ENCODE assay signal across 8 cellular contexts in the genomic region with DNA sequence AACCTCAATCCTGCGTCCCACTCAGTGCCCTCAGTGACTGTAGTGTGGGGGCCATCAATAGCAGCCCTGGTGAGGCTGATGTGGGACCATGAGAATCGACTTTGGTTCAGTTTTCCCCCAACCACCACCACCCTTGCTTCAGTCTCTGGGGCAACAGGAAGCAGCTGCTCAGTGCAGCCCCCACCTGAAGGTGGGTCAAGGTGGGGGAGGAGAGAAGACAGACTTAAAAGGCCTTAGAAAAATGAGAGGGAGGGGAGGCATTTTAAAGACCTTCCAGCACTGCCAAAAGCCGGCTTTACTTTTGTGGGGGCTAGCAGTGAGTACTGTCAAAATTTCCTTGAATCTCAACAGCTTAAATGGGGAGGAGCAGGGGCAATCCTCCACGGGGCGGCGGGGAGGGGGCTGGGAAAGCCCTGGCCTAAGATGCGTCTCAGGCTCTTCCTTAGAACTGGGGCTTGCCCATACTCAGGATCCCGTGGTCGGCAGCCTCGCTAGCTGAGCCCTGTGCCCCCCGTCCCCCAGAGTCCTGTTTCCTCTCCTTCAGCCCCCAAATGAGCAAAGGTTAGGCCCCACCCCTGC. TPM values are rescaled to one million over a fixed set of nuclear protein-coding genes. Genes with fewer than 3 reads are reported as not detected.
DNase-seq lines count a peak whose midpoint lies in the region; ATAC-seq lines count a peak whose summit lies in the region.

No MANE protein-coding gene starts in this region.

- ATAC-seq in HG02798 (IDR thresholded peaks at IDR 0.05; ENCODE audit: poor library complexity, unreplicated experiment) = no peak
- ATAC-seq in HG02852 (IDR thresholded peaks at IDR 0.05; ENCODE audit: unreplicated experiment) = no peak
- no peak for ATAC-seq in HG02970 (IDR thresholded peaks at IDR 0.05; ENCODE audit: low FRiP score, unreplicated experiment)

- no peaks in the 10 kb centered on the region for H3K9me3 Mint-ChIP-seq in activated CD4-positive, alpha-beta T cell treated with anti-CD3 and anti-CD28 coated beads, Interleukin-2, amount 10 ng/mL, durations not matched to agents 24 days and 14 days
- no peaks in the 10 kb centered on the region for H3K9me3 Mint-ChIP-seq in activated T-helper 2 cell treated with anti-CD3 and anti-CD28 coated beads, Interferon-gamma antibody, Interleukin-2, Interleukin-4, amounts not matched to agents 10 μg/mL and 5 μg/mL and 100 μg/mL, durations not matched to agents 14 hours and 24 hours and 36 hours

- no peak overlapping the region for H3K27ac ChIP-seq in iPS DF 6.9 (ENCODE audit: low read length)

- no peaks in the 10 kb centered on the region for H3K27me3 ChIP-seq in iPS DF 6.9 (ENCODE audit: control insufficient read depth, insufficient read depth, low read length)

- no peak for DNase-seq in activated CD4-positive, alpha-beta T cell treated with anti-CD3 and anti-CD28 coated beads, Interleukin-2, amount 10 ng/mL, durations not matched to agents 24 days and 14 days
- no peak for DNase-seq in activated CD4-positive, alpha-beta T cell treated with anti-CD3 and anti-CD28 coated beads for 1 hour
- no peak for DNase-seq in activated T-helper 2 cell treated with anti-CD3 and anti-CD28 coated beads, Interferon-gamma antibody, Interleukin-2, Interleukin-4, amounts not matched to agents 10 μg/mL and 5 μg/mL and 100 μg/mL, durations not matched to agents 14 hours and 24 hours and 36 hours (ENCODE audit: low spot score)
- no peak for DNase-seq in iPS DF 6.9 (ENCODE audit: low read depth, low spot score)
- DNase-seq in stimulated activated CD8-positive, alpha-beta memory T cell treated with anti-CD3 and anti-CD28 coated beads, Interleukin-4, amount 100 ng/mL, for 48 hours = peak; percentile 44

- H3K4me3 Mint-ChIP-seq in activated CD4-positive, alpha-beta T cell treated with anti-CD3 and anti-CD28 coated beads, Interleukin-2, amount 10 ng/mL, durations not matched to agents 24 days and 14 days = peak overlapping the region; percentile 99
- H3K4me3 Mint-ChIP-seq in activated T-helper 2 cell treated with anti-CD3 and anti-CD28 coated beads, Interferon-gamma antibody, Interleukin-2, Interleukin-4, amounts not matched to agents 10 μg/mL and 5 μg/mL and 100 μg/mL, durations not matched to agents 14 hours and 24 hours and 36 hours (ENCODE audit: low read depth) = peak overlapping the region; percentile 97

- peaks cover 35% of the 10 kb centered on the region for H3K36me3 Mint-ChIP-seq in activated CD4-positive, alpha-beta T cell treated with anti-CD3 and anti-CD28 coated beads, Interleukin-2, amount 10 ng/mL, durations not matched to agents 24 days and 14 days (ENCODE audit: low read depth)
- H3K36me3 Mint-ChIP-seq in activated T-helper 2 cell treated with anti-CD3 and anti-CD28 coated beads, Interferon-gamma antibody, Interleukin-2, Interleukin-4, amounts not matched to agents 10 μg/mL and 5 μg/mL and 100 μg/mL, durations not matched to agents 14 hours and 24 hours and 36 hours (ENCODE audit: low read depth) = peaks cover 38% of the 10 kb centered on the region

- no peaks in the 10 kb centered on the region for H3K9me3 ChIP-seq in iPS DF 6.9 (ENCODE audit: control insufficient read depth, insufficient read depth, low read length)

- H3K36me3 ChIP-seq in iPS DF 6.9 (ENCODE audit: control insufficient read depth, insufficient read depth, low read length) = peaks cover 9% of the 10 kb centered on the region; the same call in 1 of the 2 replicates

- H3K4me1 ChIP-seq in iPS DF 6.9 (ENCODE audit: control insufficient read depth, insufficient read depth, low read length) = peaks cover 4% of the 10 kb centered on the region

- H3K27ac Mint-ChIP-seq in activated CD4-positive, alpha-beta T cell treated with anti-CD3 and anti-CD28 coated beads, Interleukin-2, amount 10 ng/mL, durations not matched to agents 24 days and 14 days = peak overlapping the region; percentile 93
- H3K27ac Mint-ChIP-seq in activated T-helper 2 cell treated with anti-CD3 and anti-CD28 coated beads, Interferon-gamma antibody, Interleukin-2, Interleukin-4, amounts not matched to agents 10 μg/mL and 5 μg/mL and 100 μg/mL, durations not matched to agents 14 hours and 24 hours and 36 hours = peak overlapping the region; percentile 93

- intact Hi-C loops in activated CD4-positive, alpha-beta T cell treated with anti-CD3 and anti-CD28 coated beads, Interleukin-2, amount 10 ng/mL, durations not matched to agents 24 days and 14 days (cut with micrococcal nuclease) = loop anchor here (1.0 to 10.0 kb wide), 8 partner anchors 11 to 609 kb away; partner anchors contain the start of genes IL23A, NAB2, NACA and PAN2
- intact Hi-C loops in activated T-helper 2 cell treated with anti-CD3 and anti-CD28 coated beads, Interferon-gamma antibody, Interleukin-2, Interleukin-4, amounts not matched to agents 10 μg/mL and 5 μg/mL and 100 μg/mL, durations not matched to agents 14 hours and 24 hours and 36 hours (cut with micrococcal nuclease) = loop anchor here (1.0 to 10.0 kb wide), 7 partner anchors 11 to 898 kb away; partner anchors contain the start of genes ESYT1, NAB2, NACA and PTGES3

- no CpG with 5 or more reads among the region's 11 CpGs for WGBS in iPS DF 6.9 (ENCODE audit: insufficient coverage, insufficient read length)

- peak overlapping the region; percentile 66; the same call in 1 of the 2 replicates for H3K4me3 ChIP-seq in iPS DF 6.9 (ENCODE audit: low read length)

- no peaks in the 10 kb centered on the region for H3K27me3 Mint-ChIP-seq in activated CD4-positive, alpha-beta T cell treated with anti-CD3 and anti-CD28 coated beads, Interleukin-2, amount 10 ng/mL, durations not matched to agents 24 days and 14 days
- H3K27me3 Mint-ChIP-seq in activated T-helper 2 cell treated with anti-CD3 and anti-CD28 coated beads, Interferon-gamma antibody, Interleukin-2, Interleukin-4, amounts not matched to agents 10 μg/mL and 5 μg/mL and 100 μg/mL, durations not matched to agents 14 hours and 24 hours and 36 hours (ENCODE audit: low read depth) = no peaks in the 10 kb centered on the region

- H3K4me1 Mint-ChIP-seq in activated CD4-positive, alpha-beta T cell treated with anti-CD3 and anti-CD28 coated beads, Interleukin-2, amount 10 ng/mL, durations not matched to agents 24 days and 14 days = peaks cover 70% of the 10 kb centered on the region
- H3K4me1 Mint-ChIP-seq in activated T-helper 2 cell treated with anti-CD3 and anti-CD28 coated beads, Interferon-gamma antibody, Interleukin-2, Interleukin-4, amounts not matched to agents 10 μg/mL and 5 μg/mL and 100 μg/mL, durations not matched to agents 14 hours and 24 hours and 36 hours (ENCODE audit: low read depth) = peaks cover 58% of the 10 kb centered on the region

RNA-seq across cellular contexts. Expression of gene BAZ2A, which starts 5.5 kb away (rescaled TPM):
- 117 and 118 TPM in 2 replicates for total RNA-seq in activated CD4-positive, alpha-beta T cell treated with anti-CD3 and anti-CD28 coated beads, Interleukin-2, amount 10 ng/mL, durations not matched to agents 24 days and 14 days
- 124 and 131 TPM in 2 replicates for total RNA-seq in activated T-helper 2 cell treated with anti-CD3 and anti-CD28 coated beads, Interferon-gamma antibody, Interleukin-2, Interleukin-4, amounts not matched to agents 10 μg/mL and 5 μg/mL and 100 μg/mL, durations not matched to agents 14 hours and 24 hours and 36 hours

RNA-seq across cellular contexts. Expression of gene ATP5F1B, which starts 10.2 kb away (rescaled TPM):
- 760 and 771 TPM in 2 replicates for total RNA-seq in activated CD4-positive, alpha-beta T cell treated with anti-CD3 and anti-CD28 coated beads, Interleukin-2, amount 10 ng/mL, durations not matched to agents 24 days and 14 days
- total RNA-seq in activated T-helper 2 cell treated with anti-CD3 and anti-CD28 coated beads, Interferon-gamma antibody, Interleukin-2, Interleukin-4, amounts not matched to agents 10 μg/mL and 5 μg/mL and 100 μg/mL, durations not matched to agents 14 hours and 24 hours and 36 hours = 729 and 735 TPM in 2 replicates

RNA-seq across cellular contexts. Expression of gene PTGES3, which starts 52.5 kb away (rescaled TPM):
- 351 and 357 TPM in 2 replicates for total RNA-seq in activated CD4-positive, alpha-beta T cell treated with anti-CD3 and anti-CD28 coated beads, Interleukin-2, amount 10 ng/mL, durations not matched to agents 24 days and 14 days
- 293 and 298 TPM in 2 replicates for total RNA-seq in activated T-helper 2 cell treated with anti-CD3 and anti-CD28 coated beads, Interferon-gamma antibody, Interleukin-2, Interleukin-4, amounts not matched to agents 10 μg/mL and 5 μg/mL and 100 μg/mL, durations not matched to agents 14 hours and 24 hours and 36 hours
